15 cellular contexts compared by ENCODE assay signal in the genomic region with DNA sequence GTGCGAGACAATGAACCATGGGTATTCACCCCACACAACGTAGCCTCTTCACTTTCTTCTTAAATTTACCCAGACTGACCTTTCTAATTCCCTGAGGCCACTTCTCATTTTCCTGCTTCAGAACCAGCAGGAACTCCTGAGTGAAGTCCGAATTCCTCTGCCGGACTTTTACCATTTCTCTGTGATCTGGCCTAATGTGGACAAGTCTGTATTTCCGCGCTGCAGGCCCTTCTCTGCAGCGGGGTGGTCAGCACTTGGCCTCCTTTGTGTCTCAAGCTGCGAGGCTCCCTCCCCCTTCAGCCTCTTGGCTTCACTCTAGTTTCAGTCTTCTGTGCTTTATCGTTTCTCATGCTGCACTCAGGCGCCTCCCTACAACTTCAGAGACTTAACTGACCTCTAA. TPM values are rescaled to one million over a fixed set of nuclear protein-coding genes. Genes with fewer than 3 reads are reported as not detected.
DNase-seq lines count a peak whose midpoint lies in the region; ATAC-seq and TF ChIP-seq lines count a peak whose summit lies in the region.
"Had no signal": no experiment of that assay in that cellular context is flagged by ENCODE, and none has a peak within 500 bp of the region (broad histone marks: within the 10 kb centered on the region; RNA-seq: fewer than 3 reads in every experiment).

No MANE protein-coding gene starts in this region.

- no peak overlapping the region for H2AFZ ChIP-seq in mesenchymal stem cell (ENCODE audit: low read depth, low read length)

- TF ChIP-seq POLR2A in lower leg skin (IDR thresholded peaks at IDR 0.05) = no peak

- WGBS in mesenchymal stem cell = 69% methylated on average over 10 of the region's 10 CpGs
- WGBS in lower leg skin, 2 donors = 74 to 83% methylated on average over 10 of the region's 10 CpGs

- H3K36me3 ChIP-seq in A673 (ENCODE audit: insufficient read depth, low read length, poor library complexity, severe bottlenecking) (no peaks in the 10 kb centered on the region), mesenchymal stem cell (ENCODE audit: control insufficient read depth in 1 of 2, insufficient read depth in 2 of 2, low read depth in 1 of 2, low read length in 2 of 2) (no peaks in the 10 kb centered on the region)
- H3K36me3 ChIP-seq: HAP-1, thyroid gland had no signal

- TSS peak; percentile 98 for BruUV-seq in A673 (replicated peaks; lab: Mats Ljungman, UMichigan)

- no peak overlapping the region for H3K4me2 ChIP-seq in mesenchymal stem cell (ENCODE audit: low read length, poor library complexity, severe bottlenecking)

- peak overlapping the region; percentile 78 for H3K27ac ChIP-seq in A673 (ENCODE audit: low read depth, low read length, poor library complexity, severe bottlenecking)
- H3K27ac ChIP-seq in mesenchymal stem cell (ENCODE audit: low read length, poor library complexity, severe bottlenecking) = no peak overlapping the region
- H3K27ac ChIP-seq: thyroid gland had no signal

- CTCF ChIA-PET in A673 (lab: Charles Lee) = interaction anchor here (0.6 kb wide), 1 partner anchor 150 kb away, joined by 3 read pairs; no protein-coding TSS in a partner anchor

- H3K4me3 ChIP-seq in A673 (ENCODE audit: low read depth, low read length, poor library complexity, severe bottlenecking) (no peak overlapping the region), astrocyte of the spinal cord (ENCODE audit: low read depth, low read length) (no peak overlapping the region), mesenchymal stem cell (ENCODE audit: insufficient read depth in 1 of 2, low read depth in 1 of 2, low read length in 2 of 2) (no peak overlapping the region), lower leg skin (ENCODE audit: low read depth, poor library complexity, severe bottlenecking) (no peak overlapping the region)
- H3K4me3 ChIP-seq: HAP-1, thyroid gland had no signal

- in situ Hi-C loops in astrocyte of the spinal cord (cut with HindIII; ENCODE audit: low sequenced_read_pairs) = no loop called here

- no peak overlapping the region for H2BK5ac ChIP-seq in mesenchymal stem cell (ENCODE audit: low read depth, low read length, poor library complexity, severe bottlenecking)

- no peak overlapping the region for H2AK5ac ChIP-seq in mesenchymal stem cell (ENCODE audit: low read length, severe bottlenecking)

- no peak overlapping the region for H2BK120ac ChIP-seq in mesenchymal stem cell (ENCODE audit: low read depth, low read length)

- H3K9me3 ChIP-seq in A673 (ENCODE audit: low read depth, low read length, poor library complexity, severe bottlenecking) (no peaks in the 10 kb centered on the region), mesenchymal stem cell (ENCODE audit: control insufficient read depth, low read length) (no peaks in the 10 kb centered on the region)
- H3K9me3 ChIP-seq: thyroid gland had no signal

- POLR2A ChIA-PET in A673 (lab: Charles Lee; ENCODE audit: low non-redundant PET) = interaction anchor here (0.6 kb wide), 1 partner anchor 842 kb away, joined by 4 read pairs; no protein-coding TSS in a partner anchor

- no peak for TF ChIP-seq CTCF in A673 (conservative IDR thresholded peaks at IDR 0.05; ENCODE audit: low read depth, low read length)
- TF ChIP-seq CTCF in astrocyte of the spinal cord (IDR thresholded peaks at IDR 0.05; ENCODE audit: low read depth, low read length) = no peak
- TF ChIP-seq CTCF in lower leg skin (IDR thresholded peaks at IDR 0.05) = no peak

- no peak overlapping the region for H2BK12ac ChIP-seq in mesenchymal stem cell (ENCODE audit: low read length in 2 of 2)

- H3K14ac ChIP-seq in mesenchymal stem cell (ENCODE audit: low read length in 2 of 2) = no peak overlapping the region

- DNase-seq in A673 (ENCODE audit: low spot score) (peak; percentile 15), astrocyte of the spinal cord (ENCODE audit: low read depth, low spot score) (peak; percentile 31), mesenchymal stem cell (peak; percentile 15), lower leg skin (ENCODE audit: low spot score in 2 of 2) (no peak), posterior vena cava (ENCODE audit: low spot score) (no peak)
- no peak for DNase-seq in activated effector memory CD4-positive, alpha-beta T cell treated with Interleukin-2 at 50 U/mL for 16 hours
- DNase-seq: ACHN; activated CD8-positive, alpha-beta T cell treated with anti-CD3 and anti-CD28 coated beads, Interleukin-2, amount 10 ng/mL, durations not matched to agents 7 days and 5 days; activated naive CD4-positive, alpha-beta T cell treated with anti-CD3 and anti-CD28 coated beads for 36 hours; NCI-H1694; T-helper 2 cell; thyroid gland had no signal

- H4K91ac ChIP-seq in mesenchymal stem cell (ENCODE audit: low read length) = no peak overlapping the region

- H3K79me1 ChIP-seq in mesenchymal stem cell (replicated peaks; ENCODE audit: low read length, poor library complexity, severe bottlenecking) = no peaks in the 10 kb centered on the region

- no peak overlapping the region for H3K23ac ChIP-seq in mesenchymal stem cell (ENCODE audit: low read length in 2 of 2)

- no peak overlapping the region for H3K4ac ChIP-seq in mesenchymal stem cell (ENCODE audit: low read depth in 1 of 2, low read length in 2 of 2)

- H3K27me3 ChIP-seq in A673 (replicated peaks; ENCODE audit: insufficient read depth, low read depth, low read length, poor library complexity) (no peaks in the 10 kb centered on the region), mesenchymal stem cell (ENCODE audit: control insufficient read depth in 1 of 2, insufficient read depth in 1 of 2, low read length in 2 of 2) (no peaks in the 10 kb centered on the region)
- H3K27me3 ChIP-seq: thyroid gland had no signal

- ATAC-seq in HG03442 (IDR thresholded peaks at IDR 0.05; ENCODE audit: unreplicated experiment) (peak; percentile 26), GM21786 (IDR thresholded peaks at IDR 0.05; ENCODE audit: unreplicated experiment) (no peak)
- ATAC-seq: activated CD8-positive, alpha-beta T cell treated with anti-CD3 and anti-CD28 coated beads, Interleukin-2, amount 10 ng/mL, durations not matched to agents 7 days and 5 days had no signal

- intact Hi-C loops in A673 (cut with micrococcal nuclease; ENCODE audit: unreplicated experiment) = no loop called here
- intact Hi-C loops in lower leg skin (cut with DNase I; ENCODE audit: low total_unique reads) = no loop called here
- intact Hi-C loops in posterior vena cava (cut with DNase I) = no loop called here

- peak overlapping the region in 1 of 2 experiments; percentile 11 for H3K18ac ChIP-seq in mesenchymal stem cell (ENCODE audit: low read depth in 1 of 2, low read length in 2 of 2)

- H4K8ac ChIP-seq in mesenchymal stem cell (ENCODE audit: low read length) = peak overlapping the region; percentile 19

- peak overlapping the region; percentile 24 for H3K9ac ChIP-seq in mesenchymal stem cell (ENCODE audit: low read length)

- peaks cover 24% of the 10 kb centered on the region for H3K4me1 ChIP-seq in A673 (ENCODE audit: insufficient read depth, low read length, poor library complexity, severe bottlenecking)
- H3K4me1 ChIP-seq in mesenchymal stem cell (ENCODE audit: control insufficient read depth, insufficient read depth, low read depth, low read length) = peaks cover 2% of the 10 kb centered on the region
- H3K4me1 ChIP-seq: thyroid gland had no signal

- peak overlapping the region; percentile 44 for H2BK15ac ChIP-seq in mesenchymal stem cell (ENCODE audit: low read depth, poor library complexity, severe bottlenecking)

RNA-seq across cellular contexts. Expression of a gene that starts 9.4 kb away (rescaled TPM):
- total RNA-seq in A673 (2021) (10.0 and 13.2 TPM in 2 replicates), lower leg skin (10 to 100 TPM; 15.1 to 16.9 (median 15.5) TPM), posterior vena cava (10 to 100 TPM; 20.5 to 23.5 TPM)
- 22.5 TPM for polyA plus RNA-seq in mesenchymal stem cell (2013, experiment 1 of 2)
- polyA plus RNA-seq in mesenchymal stem cell (2013, experiment 2 of 2) = 24.9 TPM

Comparison
In these comparisons a context has a peak if more than half of its experiments do, and no peak if none do; other contexts are left out.
1. DNase-seq: peak in A673 (single experiment), astrocyte of the spinal cord (single experiment) and mesenchymal stem cell (single experiment); none in lower leg skin (0 of 2), activated effector memory CD4-positive, alpha-beta T cell treated with Interleukin-2 at 50 U/mL for 16 hours (single experiment) and posterior vena cava (single experiment).